8 cellular contexts compared by ENCODE assay signal in genomic region chr13:113034451-113035208, GRCh38.
DNase-seq lines count a peak whose midpoint lies in the region; ATAC-seq lines count a peak whose summit lies in the region.

No MANE protein-coding gene starts in this region.

- no peak overlapping the region for H3K27ac Mint-ChIP-seq in naive thymus-derived CD4-positive, alpha-beta T cell

- DNase-seq in D341Med (ENCODE audit: low spot score) (peak; percentile 82), NCI-H1694 treated with DMSO at 0.1 percent for 48 hours (lab: John Stamatoyannopoulos, UW) (peak; percentile 51), ecto neural progenitor cell (ENCODE audit: low spot score) (peak; percentile 63), midbrain (lab: John Stamatoyannopoulos, UW) (peak; percentile 78), NCI-H510A treated with DMSO at 0.1 percent for 48 hours (lab: John Stamatoyannopoulos, UW) (no peak)
- no peak for DNase-seq in naive thymus-derived CD4-positive, alpha-beta T cell

- H3K9me3 Mint-ChIP-seq in naive thymus-derived CD4-positive, alpha-beta T cell = no peaks in the 10 kb centered on the region

- no peaks in the 10 kb centered on the region for H3K4me1 ChIP-seq in naive thymus-derived CD4-positive, alpha-beta T cell (ENCODE audit: control insufficient read depth in 2 of 2, insufficient read depth in 2 of 2, low read length in 2 of 2)

- no peak overlapping the region for H3K27ac ChIP-seq in naive thymus-derived CD4-positive, alpha-beta T cell (ENCODE audit: low read depth, low read length)

- intact Hi-C loops in naive thymus-derived CD4-positive, alpha-beta T cell (cut with micrococcal nuclease) = no loop called here

- CTCF ChIA-PET in naive thymus-derived CD4-positive, alpha-beta T cell (lab: Charles Lee) = no interaction called here

- H3K36me3 ChIP-seq in naive thymus-derived CD4-positive, alpha-beta T cell (ENCODE audit: control insufficient read depth in 2 of 3, insufficient read depth in 3 of 3, low read length in 3 of 3) = no peaks in the 10 kb centered on the region

- peaks cover 0 to 23% (median 5%) of the 10 kb centered on the region in 5 donors for H3K36me3 Mint-ChIP-seq in naive thymus-derived CD4-positive, alpha-beta T cell

- H3K4me3 ChIP-seq in naive thymus-derived CD4-positive, alpha-beta T cell (ENCODE audit: low read length) = no peak overlapping the region

- H3K4me1 Mint-ChIP-seq in naive thymus-derived CD4-positive, alpha-beta T cell = peaks cover 0 to 7% (median 0%) of the 10 kb centered on the region in 7 donors

- ATAC-seq in GM18517 (IDR thresholded peaks at IDR 0.05; ENCODE audit: unreplicated experiment) (no peak), GM18520 (IDR thresholded peaks at IDR 0.05; ENCODE audit: unreplicated experiment) (no peak)
- no peak for ATAC-seq in naive thymus-derived CD4-positive, alpha-beta T cell

- H3K4me3 Mint-ChIP-seq in naive thymus-derived CD4-positive, alpha-beta T cell = no peak overlapping the region

- H3K27me3 Mint-ChIP-seq in naive thymus-derived CD4-positive, alpha-beta T cell = no peaks in the 10 kb centered on the region

- H3K27me3 ChIP-seq in naive thymus-derived CD4-positive, alpha-beta T cell (ENCODE audit: control insufficient read depth in 2 of 2, insufficient read depth in 2 of 2, low read length in 2 of 2) = no peaks in the 10 kb centered on the region

- H3K9me3 ChIP-seq in naive thymus-derived CD4-positive, alpha-beta T cell (ENCODE audit: control insufficient read depth in 2 of 3, low read length in 3 of 3) = no peaks in the 10 kb centered on the region

- POLR2A ChIA-PET in naive thymus-derived CD4-positive, alpha-beta T cell (lab: Charles Lee) = no interaction called here

Comparison
In these comparisons a context has a peak if more than half of its experiments do, and no peak if none do; other contexts are left out.
1. DNase-seq: peak in D341Med (single experiment), NCI-H1694 treated with DMSO at 0.1 percent for 48 hours (single experiment), ecto neural progenitor cell (single experiment) and midbrain (single experiment); none in naive thymus-derived CD4-positive, alpha-beta T cell (0 of 9) and NCI-H510A treated with DMSO at 0.1 percent for 48 hours (single experiment).